In the genomic region with DNA sequence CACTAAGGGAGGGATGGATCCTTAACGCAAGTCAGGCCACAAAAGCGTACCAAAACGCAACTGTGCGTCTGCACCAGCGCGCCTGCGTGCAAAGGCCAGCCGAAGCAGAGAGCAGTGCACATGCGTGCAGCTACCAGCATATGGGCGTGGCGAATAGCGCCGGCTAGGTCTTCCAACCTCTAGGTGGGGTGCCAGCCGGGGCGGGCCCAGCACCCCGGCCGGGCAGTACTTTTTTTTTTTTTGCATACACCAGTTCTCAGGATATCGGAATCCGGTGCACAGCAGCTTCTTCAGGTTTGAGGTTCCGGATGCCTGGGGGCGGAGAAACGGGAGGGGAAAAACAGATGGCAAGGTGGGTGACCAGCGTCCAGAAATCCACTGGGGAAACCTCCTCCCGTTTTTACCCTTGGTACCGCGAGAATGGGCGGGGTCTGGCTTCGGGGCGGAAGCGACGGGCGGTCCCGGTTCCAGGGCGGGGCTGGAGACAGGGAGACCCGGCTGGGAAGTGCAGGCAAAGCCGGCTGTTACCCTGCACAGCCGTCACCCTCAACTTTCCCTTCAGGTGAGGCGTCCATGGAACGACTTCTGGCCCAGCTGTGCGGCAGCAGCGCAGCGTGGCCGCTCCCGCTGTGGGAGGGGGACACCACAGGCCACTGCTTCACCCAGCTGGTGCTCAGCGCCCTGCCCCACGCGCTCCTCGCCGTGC, we compare ENCODE assay signal across 1 cellular context.
A peak's percentile ranks its signal among the peaks of the same experiment; 100 is the strongest.
TF ChIP-seq lines count a peak whose summit lies in the region.

A gene with protein sequence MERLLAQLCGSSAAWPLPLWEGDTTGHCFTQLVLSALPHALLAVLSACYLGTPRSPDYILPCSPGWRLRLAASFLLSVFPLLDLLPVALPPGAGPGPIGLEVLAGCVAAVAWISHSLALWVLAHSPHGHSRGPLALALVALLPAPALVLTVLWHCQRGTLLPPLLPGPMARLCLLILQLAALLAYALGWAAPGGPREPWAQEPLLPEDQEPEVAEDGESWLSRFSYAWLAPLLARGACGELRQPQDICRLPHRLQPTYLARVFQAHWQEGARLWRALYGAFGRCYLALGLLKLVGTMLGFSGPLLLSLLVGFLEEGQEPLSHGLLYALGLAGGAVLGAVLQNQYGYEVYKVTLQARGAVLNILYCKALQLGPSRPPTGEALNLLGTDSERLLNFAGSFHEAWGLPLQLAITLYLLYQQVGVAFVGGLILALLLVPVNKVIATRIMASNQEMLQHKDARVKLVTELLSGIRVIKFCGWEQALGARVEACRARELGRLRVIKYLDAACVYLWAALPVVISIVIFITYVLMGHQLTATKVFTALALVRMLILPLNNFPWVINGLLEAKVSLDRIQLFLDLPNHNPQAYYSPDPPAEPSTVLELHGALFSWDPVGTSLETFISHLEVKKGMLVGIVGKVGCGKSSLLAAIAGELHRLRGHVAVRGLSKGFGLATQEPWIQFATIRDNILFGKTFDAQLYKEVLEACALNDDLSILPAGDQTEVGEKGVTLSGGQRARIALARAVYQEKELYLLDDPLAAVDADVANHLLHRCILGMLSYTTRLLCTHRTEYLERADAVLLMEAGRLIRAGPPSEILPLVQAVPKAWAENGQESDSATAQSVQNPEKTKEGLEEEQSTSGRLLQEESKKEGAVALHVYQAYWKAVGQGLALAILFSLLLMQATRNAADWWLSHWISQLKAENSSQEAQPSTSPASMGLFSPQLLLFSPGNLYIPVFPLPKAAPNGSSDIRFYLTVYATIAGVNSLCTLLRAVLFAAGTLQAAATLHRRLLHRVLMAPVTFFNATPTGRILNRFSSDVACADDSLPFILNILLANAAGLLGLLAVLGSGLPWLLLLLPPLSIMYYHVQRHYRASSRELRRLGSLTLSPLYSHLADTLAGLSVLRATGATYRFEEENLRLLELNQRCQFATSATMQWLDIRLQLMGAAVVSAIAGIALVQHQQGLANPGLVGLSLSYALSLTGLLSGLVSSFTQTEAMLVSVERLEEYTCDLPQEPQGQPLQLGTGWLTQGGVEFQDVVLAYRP (N-terminal part only) (plus strand): TSS at position 136 of the 706 bp plus-strand sequence. CDS start 438 bp downstream, at position 574.

TF ChIP-seq in K562, 482 proteins besides CTCF, POLR2A, EP300 and RAD21 (continued from another document and continues in another):
- TF ChIP-seq, protein P1, sequence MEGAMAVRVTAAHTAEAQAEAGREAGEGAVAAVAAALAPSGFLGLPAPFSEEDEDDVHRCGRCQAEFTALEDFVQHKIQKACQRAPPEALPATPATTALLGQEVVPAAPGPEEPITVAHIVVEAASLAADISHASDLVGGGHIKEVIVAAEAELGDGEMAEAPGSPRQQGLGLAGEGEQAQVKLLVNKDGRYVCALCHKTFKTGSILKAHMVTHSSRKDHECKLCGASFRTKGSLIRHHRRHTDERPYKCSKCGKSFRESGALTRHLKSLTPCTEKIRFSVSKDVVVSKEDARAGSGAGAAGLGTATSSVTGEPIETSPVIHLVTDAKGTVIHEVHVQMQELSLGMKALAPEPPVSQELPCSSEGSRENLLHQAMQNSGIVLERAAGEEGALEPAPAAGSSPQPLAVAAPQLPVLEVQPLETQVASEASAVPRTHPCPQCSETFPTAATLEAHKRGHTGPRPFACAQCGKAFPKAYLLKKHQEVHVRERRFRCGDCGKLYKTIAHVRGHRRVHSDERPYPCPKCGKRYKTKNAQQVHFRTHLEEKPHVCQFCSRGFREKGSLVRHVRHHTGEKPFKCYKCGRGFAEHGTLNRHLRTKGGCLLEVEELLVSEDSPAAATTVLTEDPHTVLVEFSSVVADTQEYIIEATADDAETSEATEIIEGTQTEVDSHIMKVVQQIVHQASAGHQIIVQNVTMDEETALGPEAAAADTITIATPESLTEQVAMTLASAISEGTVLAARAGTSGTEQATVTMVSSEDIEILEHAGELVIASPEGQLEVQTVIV (CRISPR knock-in tag; IDR thresholded peaks at IDR 0.05; ENCODE audit: borderline replicate concordance), result no peak
- TF ChIP-seq ZNF436 (CRISPR knock-in tag; IDR thresholded peaks at IDR 0.05) (no peak), CREBBP (IDR thresholded peaks at IDR 0.05; ENCODE audit: low read depth, low read length) (no peak), GABPB2 (CRISPR knock-in tag; conservative IDR thresholded peaks at IDR 0.05) (no peak), TCF7L2 (IDR thresholded peaks at IDR 0.05; ENCODE audit: low read depth, low read length) (no peak), TCFL5 (CRISPR knock-in tag; conservative IDR thresholded peaks at IDR 0.05) (no peak), LEF1 (IDR thresholded peaks at IDR 0.05) (0 out of 2 replicates have a peak, but pooled peaks have one; percentile 31), ZSCAN32 (CRISPR knock-in tag; IDR thresholded peaks at IDR 0.05) (no peak), TRIM28 (IDR thresholded peaks at IDR 0.05) (no peak; the same call in 1 of the 2 replicates), TEAD2 (tag; IDR thresholded peaks at IDR 0.05) (no peak), SPI1 (IDR thresholded peaks at IDR 0.05; ENCODE audit: borderline replicate concordance, low read depth, low read length) (peak; percentile 61; the same call in 1 of the 2 replicates), SREBF2 (CRISPR knock-in tag; IDR thresholded peaks at IDR 0.05) (0 out of 2 replicates have a peak, but pooled peaks have one; percentile 46), ZNF444 (CRISPR knock-in tag; IDR thresholded peaks at IDR 0.05) (no peak), EGR1 (conservative IDR thresholded peaks at IDR 0.05) (no peak; the same call in 1 of the 2 replicates), ZNF431 (CRISPR knock-in tag; IDR thresholded peaks at IDR 0.05) (0 out of 2 replicates have a peak, but pooled peaks have one; percentile 17), TAF7 (tag; IDR thresholded peaks at IDR 0.05) (peak; percentile 58; the same call in 1 of the 2 replicates), ZNF133 (CRISPR knock-in tag; IDR thresholded peaks at IDR 0.05) (no peak), FUS (optimal IDR thresholded peaks at IDR 0.05; ENCODE audit: low read depth, low read length) (no peak), FOXK2 (conservative IDR thresholded peaks at IDR 0.05 in 1 of 2, IDR thresholded peaks at IDR 0.05 in 1 of 2; ENCODE audit: low read depth in 2 of 2) (0 out of 4 replicates have a peak, but pooled peaks of 1 of the 2 experiments have one; percentile 51), SIRT6 (IDR thresholded peaks at IDR 0.05; ENCODE audit: low read depth, low read length) (no peak), POLR2G (IDR thresholded peaks at IDR 0.05; ENCODE audit: low read depth, low read length) (peak; percentile 93), NCOA6 (IDR thresholded peaks at IDR 0.05) (no peak), CSDE1 (IDR thresholded peaks at IDR 0.05) (no peak)
- TF ChIP-seq, protein P2, sequence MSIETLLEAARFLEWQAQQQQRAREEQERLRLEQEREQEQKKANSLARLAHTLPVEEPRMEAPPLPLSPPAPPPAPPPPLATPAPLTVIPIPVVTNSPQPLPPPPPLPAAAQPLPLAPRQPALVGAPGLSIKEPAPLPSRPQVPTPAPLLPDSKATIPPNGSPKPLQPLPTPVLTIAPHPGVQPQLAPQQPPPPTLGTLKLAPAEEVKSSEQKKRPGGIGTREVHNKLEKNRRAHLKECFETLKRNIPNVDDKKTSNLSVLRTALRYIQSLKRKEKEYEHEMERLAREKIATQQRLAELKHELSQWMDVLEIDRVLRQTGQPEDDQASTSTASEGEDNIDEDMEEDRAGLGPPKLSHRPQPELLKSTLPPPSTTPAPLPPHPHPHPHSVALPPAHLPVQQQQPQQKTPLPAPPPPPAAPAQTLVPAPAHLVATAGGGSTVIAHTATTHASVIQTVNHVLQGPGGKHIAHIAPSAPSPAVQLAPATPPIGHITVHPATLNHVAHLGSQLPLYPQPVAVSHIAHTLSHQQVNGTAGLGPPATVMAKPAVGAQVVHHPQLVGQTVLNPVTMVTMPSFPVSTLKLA (conservative IDR thresholded peaks at IDR 0.05), result peak; percentile 62 to 83; a peak in 3 of 4 replicates
- TF ChIP-seq, protein P3, sequence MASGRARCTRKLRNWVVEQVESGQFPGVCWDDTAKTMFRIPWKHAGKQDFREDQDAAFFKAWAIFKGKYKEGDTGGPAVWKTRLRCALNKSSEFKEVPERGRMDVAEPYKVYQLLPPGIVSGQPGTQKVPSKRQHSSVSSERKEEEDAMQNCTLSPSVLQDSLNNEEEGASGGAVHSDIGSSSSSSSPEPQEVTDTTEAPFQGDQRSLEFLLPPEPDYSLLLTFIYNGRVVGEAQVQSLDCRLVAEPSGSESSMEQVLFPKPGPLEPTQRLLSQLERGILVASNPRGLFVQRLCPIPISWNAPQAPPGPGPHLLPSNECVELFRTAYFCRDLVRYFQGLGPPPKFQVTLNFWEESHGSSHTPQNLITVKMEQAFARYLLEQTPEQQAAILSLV (tag; IDR thresholded peaks at IDR 0.05), result no peak
- TF ChIP-seq, protein P4, sequence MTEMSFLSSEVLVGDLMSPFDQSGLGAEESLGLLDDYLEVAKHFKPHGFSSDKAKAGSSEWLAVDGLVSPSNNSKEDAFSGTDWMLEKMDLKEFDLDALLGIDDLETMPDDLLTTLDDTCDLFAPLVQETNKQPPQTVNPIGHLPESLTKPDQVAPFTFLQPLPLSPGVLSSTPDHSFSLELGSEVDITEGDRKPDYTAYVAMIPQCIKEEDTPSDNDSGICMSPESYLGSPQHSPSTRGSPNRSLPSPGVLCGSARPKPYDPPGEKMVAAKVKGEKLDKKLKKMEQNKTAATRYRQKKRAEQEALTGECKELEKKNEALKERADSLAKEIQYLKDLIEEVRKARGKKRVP (CRISPR knock-in tag; IDR thresholded peaks at IDR 0.05), result no peak
- TF ChIP-seq, protein P5, sequence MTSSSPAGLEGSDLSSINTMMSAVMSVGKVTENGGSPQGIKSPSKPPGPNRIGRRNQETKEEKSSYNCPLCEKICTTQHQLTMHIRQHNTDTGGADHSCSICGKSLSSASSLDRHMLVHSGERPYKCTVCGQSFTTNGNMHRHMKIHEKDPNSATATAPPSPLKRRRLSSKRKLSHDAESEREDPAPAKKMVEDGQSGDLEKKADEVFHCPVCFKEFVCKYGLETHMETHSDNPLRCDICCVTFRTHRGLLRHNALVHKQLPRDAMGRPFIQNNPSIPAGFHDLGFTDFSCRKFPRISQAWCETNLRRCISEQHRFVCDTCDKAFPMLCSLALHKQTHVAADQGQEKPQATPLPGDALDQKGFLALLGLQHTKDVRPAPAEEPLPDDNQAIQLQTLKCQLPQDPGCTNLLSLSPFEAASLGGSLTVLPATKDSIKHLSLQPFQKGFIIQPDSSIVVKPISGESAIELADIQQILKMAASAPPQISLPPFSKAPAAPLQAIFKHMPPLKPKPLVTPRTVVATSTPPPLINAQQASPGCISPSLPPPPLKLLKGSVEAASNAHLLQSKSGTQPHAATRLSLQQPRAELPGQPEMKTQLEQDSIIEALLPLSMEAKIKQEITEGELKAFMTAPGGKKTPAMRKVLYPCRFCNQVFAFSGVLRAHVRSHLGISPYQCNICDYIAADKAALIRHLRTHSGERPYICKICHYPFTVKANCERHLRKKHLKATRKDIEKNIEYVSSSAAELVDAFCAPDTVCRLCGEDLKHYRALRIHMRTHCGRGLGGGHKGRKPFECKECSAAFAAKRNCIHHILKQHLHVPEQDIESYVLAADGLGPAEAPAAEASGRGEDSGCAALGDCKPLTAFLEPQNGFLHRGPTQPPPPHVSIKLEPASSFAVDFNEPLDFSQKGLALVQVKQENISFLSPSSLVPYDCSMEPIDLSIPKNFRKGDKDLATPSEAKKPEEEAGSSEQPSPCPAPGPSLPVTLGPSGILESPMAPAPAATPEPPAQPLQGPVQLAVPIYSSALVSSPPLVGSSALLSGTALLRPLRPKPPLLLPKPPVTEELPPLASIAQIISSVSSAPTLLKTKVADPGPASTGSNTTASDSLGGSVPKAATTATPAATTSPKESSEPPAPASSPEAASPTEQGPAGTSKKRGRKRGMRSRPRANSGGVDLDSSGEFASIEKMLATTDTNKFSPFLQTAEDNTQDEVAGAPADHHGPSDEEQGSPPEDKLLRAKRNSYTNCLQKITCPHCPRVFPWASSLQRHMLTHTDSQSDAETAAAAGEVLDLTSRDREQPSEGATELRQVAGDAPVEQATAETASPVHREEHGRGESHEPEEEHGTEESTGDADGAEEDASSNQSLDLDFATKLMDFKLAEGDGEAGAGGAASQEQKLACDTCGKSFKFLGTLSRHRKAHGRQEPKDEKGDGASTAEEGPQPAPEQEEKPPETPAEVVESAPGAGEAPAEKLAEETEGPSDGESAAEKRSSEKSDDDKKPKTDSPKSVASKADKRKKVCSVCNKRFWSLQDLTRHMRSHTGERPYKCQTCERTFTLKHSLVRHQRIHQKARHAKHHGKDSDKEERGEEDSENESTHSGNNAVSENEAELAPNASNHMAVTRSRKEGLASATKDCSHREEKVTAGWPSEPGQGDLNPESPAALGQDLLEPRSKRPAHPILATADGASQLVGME (CRISPR knock-in tag; IDR thresholded peaks at IDR 0.05), result no peak
- TF ChIP-seq, protein P6, sequence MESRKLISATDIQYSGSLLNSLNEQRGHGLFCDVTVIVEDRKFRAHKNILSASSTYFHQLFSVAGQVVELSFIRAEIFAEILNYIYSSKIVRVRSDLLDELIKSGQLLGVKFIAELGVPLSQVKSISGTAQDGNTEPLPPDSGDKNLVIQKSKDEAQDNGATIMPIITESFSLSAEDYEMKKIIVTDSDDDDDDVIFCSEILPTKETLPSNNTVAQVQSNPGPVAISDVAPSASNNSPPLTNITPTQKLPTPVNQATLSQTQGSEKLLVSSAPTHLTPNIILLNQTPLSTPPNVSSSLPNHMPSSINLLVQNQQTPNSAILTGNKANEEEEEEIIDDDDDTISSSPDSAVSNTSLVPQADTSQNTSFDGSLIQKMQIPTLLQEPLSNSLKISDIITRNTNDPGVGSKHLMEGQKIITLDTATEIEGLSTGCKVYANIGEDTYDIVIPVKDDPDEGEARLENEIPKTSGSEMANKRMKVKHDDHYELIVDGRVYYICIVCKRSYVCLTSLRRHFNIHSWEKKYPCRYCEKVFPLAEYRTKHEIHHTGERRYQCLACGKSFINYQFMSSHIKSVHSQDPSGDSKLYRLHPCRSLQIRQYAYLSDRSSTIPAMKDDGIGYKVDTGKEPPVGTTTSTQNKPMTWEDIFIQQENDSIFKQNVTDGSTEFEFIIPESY (CRISPR knock-in tag; IDR thresholded peaks at IDR 0.05), result 0 out of 2 replicates have a peak, but pooled peaks have one; percentile 18
- TF ChIP-seq, protein P7, sequence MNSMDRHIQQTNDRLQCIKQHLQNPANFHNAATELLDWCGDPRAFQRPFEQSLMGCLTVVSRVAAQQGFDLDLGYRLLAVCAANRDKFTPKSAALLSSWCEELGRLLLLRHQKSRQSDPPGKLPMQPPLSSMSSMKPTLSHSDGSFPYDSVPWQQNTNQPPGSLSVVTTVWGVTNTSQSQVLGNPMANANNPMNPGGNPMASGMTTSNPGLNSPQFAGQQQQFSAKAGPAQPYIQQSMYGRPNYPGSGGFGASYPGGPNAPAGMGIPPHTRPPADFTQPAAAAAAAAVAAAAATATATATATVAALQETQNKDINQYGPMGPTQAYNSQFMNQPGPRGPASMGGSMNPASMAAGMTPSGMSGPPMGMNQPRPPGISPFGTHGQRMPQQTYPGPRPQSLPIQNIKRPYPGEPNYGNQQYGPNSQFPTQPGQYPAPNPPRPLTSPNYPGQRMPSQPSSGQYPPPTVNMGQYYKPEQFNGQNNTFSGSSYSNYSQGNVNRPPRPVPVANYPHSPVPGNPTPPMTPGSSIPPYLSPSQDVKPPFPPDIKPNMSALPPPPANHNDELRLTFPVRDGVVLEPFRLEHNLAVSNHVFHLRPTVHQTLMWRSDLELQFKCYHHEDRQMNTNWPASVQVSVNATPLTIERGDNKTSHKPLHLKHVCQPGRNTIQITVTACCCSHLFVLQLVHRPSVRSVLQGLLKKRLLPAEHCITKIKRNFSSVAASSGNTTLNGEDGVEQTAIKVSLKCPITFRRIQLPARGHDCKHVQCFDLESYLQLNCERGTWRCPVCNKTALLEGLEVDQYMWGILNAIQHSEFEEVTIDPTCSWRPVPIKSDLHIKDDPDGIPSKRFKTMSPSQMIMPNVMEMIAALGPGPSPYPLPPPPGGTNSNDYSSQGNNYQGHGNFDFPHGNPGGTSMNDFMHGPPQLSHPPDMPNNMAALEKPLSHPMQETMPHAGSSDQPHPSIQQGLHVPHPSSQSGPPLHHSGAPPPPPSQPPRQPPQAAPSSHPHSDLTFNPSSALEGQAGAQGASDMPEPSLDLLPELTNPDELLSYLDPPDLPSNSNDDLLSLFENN (IDR thresholded peaks at IDR 0.05; ENCODE audit: low read depth in 2 of 2, low read length in 2 of 2), result no peak; a peak in 1 of 4 replicates
